11 cellular contexts compared by ENCODE assay signal in genomic region chr4:121765368-121765705, GRCh38. TPM values are rescaled to one million over a fixed set of nuclear protein-coding genes. Genes with fewer than 3 reads are reported as not detected.
A peak's percentile ranks its signal among the peaks of the same experiment; 100 is the strongest.
DNase-seq lines count a peak whose midpoint lies in the region; ATAC-seq and TF ChIP-seq lines count a peak whose summit lies in the region.
"Had no signal": no experiment of that assay in that cellular context is flagged by ENCODE, and none has a peak within 500 bp of the region (broad histone marks: within the 10 kb centered on the region; RNA-seq: fewer than 3 reads in every experiment).

No MANE protein-coding gene starts in this region.

- H3K4me1 Mint-ChIP-seq in CD4-positive, alpha-beta T cell (ENCODE audit: low read depth): peaks cover 9% of the 10 kb centered on the region

- no peak for ATAC-seq in CD4-positive, alpha-beta T cell (ENCODE audit: poor library complexity)
- ATAC-seq in GM18502 (IDR thresholded peaks at IDR 0.05; ENCODE audit: poor library complexity, unreplicated experiment) (no peak), GM21381 (IDR thresholded peaks at IDR 0.05; ENCODE audit: unreplicated experiment) (no peak)

- no peaks in the 10 kb centered on the region for H3K36me3 Mint-ChIP-seq in CD4-positive, alpha-beta T cell (ENCODE audit: low read depth)

- H3K9me3 Mint-ChIP-seq in CD4-positive, alpha-beta T cell: no peaks in the 10 kb centered on the region

- peak overlapping the region; percentile 89 for H3K4me2 ChIP-seq in osteoblast (ENCODE audit: insufficient read depth, low read length)

- H2AFZ ChIP-seq in osteoblast (ENCODE audit: low read length): peak overlapping the region; percentile 84

- H3K27me3 ChIP-seq in CD4-positive, alpha-beta T cell (ENCODE audit: control insufficient read depth, insufficient read depth, low read length): peaks cover 61% of the 10 kb centered on the region
- H3K27me3 ChIP-seq in MG63 (no peaks in the 10 kb centered on the region), osteoblast (ENCODE audit: insufficient read depth, low read length) (no peaks in the 10 kb centered on the region)

- no peak overlapping the region for H3K27ac ChIP-seq in CD4-positive, alpha-beta T cell (ENCODE audit: low read depth, low read length)
- no peak overlapping the region for H3K27ac ChIP-seq in osteoblast (ENCODE audit: low read depth, low read length)

- POLR2A ChIA-PET in CD4-positive, alpha-beta T cell (lab: Charles Lee): no interaction called here

- H3K79me2 ChIP-seq in osteoblast (ENCODE audit: insufficient read depth, low read length): no peaks in the 10 kb centered on the region

- no peak for DNase-seq in CD4-positive, alpha-beta T cell
- DNase-seq in MG63: no peak
- DNase-seq in epithelial cell of esophagus (ENCODE audit: low read depth): no peak
- no peak for DNase-seq in osteoblast (ENCODE audit: insufficient read length, low spot score, missing footprints)
- DNase-seq in inferior parietal cortex (ENCODE audit: extremely low spot score): no peak
- DNase-seq in NCI-H446 (lab: John Stamatoyannopoulos, UW): no peak
- DNase-seq: midbrain, RPMI8226 had no signal

- no peaks in the 10 kb centered on the region for H3K4me1 ChIP-seq in osteoblast (ENCODE audit: insufficient read depth, low read length)

- intact Hi-C loops in CD4-positive, alpha-beta T cell (cut with DNase I, micrococcal nuclease): no loop called here

- peak overlapping the region; percentile 44 for H3K4me3 Mint-ChIP-seq in CD4-positive, alpha-beta T cell

- peaks cover 80% of the 10 kb centered on the region for H3K27me3 Mint-ChIP-seq in CD4-positive, alpha-beta T cell

- CTCF ChIA-PET in CD4-positive, alpha-beta T cell (lab: Charles Lee): no interaction called here

- TF ChIP-seq CTCF in CD4-positive, alpha-beta T cell (IDR thresholded peaks at IDR 0.05): no peak
- TF ChIP-seq CTCF in epithelial cell of esophagus (IDR thresholded peaks at IDR 0.05; ENCODE audit: insufficient read depth, low read depth, low read length, missing control alignments): no peak
- no peak for TF ChIP-seq CTCF in osteoblast (IDR thresholded peaks at IDR 0.05; ENCODE audit: extremely low read depth, low read depth, low read length)

- H3K27ac Mint-ChIP-seq in CD4-positive, alpha-beta T cell: no peak overlapping the region

- H3K36me3 ChIP-seq in MG63 (no peaks in the 10 kb centered on the region), osteoblast (ENCODE audit: insufficient read depth, low read length) (no peaks in the 10 kb centered on the region)

- H3K9me3 ChIP-seq in CD4-positive, alpha-beta T cell (ENCODE audit: control insufficient read depth, low read length): no peaks in the 10 kb centered on the region
- H3K9me3 ChIP-seq in MG63 (no peaks in the 10 kb centered on the region), osteoblast (ENCODE audit: low read depth, low read length) (no peaks in the 10 kb centered on the region)

- H3K4me3 ChIP-seq in MG63 (peak overlapping the region; percentile 49), epithelial cell of esophagus (ENCODE audit: low read length) (peak overlapping the region; percentile 49), osteoblast (ENCODE audit: insufficient read depth, low read length) (peak overlapping the region; percentile 75)
- H3K4me3 ChIP-seq: K562 had no signal

- no peaks in the 10 kb centered on the region for H4K20me1 ChIP-seq in osteoblast (ENCODE audit: insufficient read depth, low read length)

RNA-seq across cellular contexts. Expression of gene SMIM43, which starts 0.4 kb away (rescaled TPM):
- not detected for total RNA-seq in CD4-positive, alpha-beta T cell
- 2.2 and 3.4 TPM in 2 replicates for total RNA-seq in MG63 (2014; rRNA removed; shearing (Covaris generic); ENCODE audit: low replicate concordance)
- total RNA-seq in osteoblast: 0.72 and 1.8 TPM in 2 replicates
- total RNA-seq: K562 had no signal

RNA-seq across cellular contexts. Expression of gene EXOSC9, which starts 35.8 kb away (rescaled TPM):
- total RNA-seq in CD4-positive, alpha-beta T cell: 10 to 100 TPM; 71.6 to 72.7 TPM
- total RNA-seq in MG63 (2014; rRNA removed; shearing (Covaris generic); ENCODE audit: low replicate concordance): 69.5 and 76.5 TPM in 2 replicates
- 30.8 and 31.2 TPM in 2 replicates for total RNA-seq in osteoblast

RNA-seq across cellular contexts. Expression of gene CCNA2, which starts 58.3 kb away (rescaled TPM):
- total RNA-seq in CD4-positive, alpha-beta T cell: under 1 TPM; 0.34 to 0.41 TPM
- total RNA-seq in MG63 (2014; rRNA removed; shearing (Covaris generic); ENCODE audit: low replicate concordance): 140 and 157 TPM in 2 replicates
- 8.0 and 8.7 TPM in 2 replicates for total RNA-seq in osteoblast

Comparison
In these comparisons a context has a peak if more than half of its experiments do, and no peak if none do; other contexts are left out.
1. RNA of gene CCNA2, which starts 58.3 kb away (total RNA-seq): 140 to 157 TPM in MG63; 8.0 to 8.7 TPM in osteoblast and 0.34 to 0.41 TPM in CD4-positive, alpha-beta T cell; every median in the first group is over 10 times any median in the second.
2. Peak in every context shown above with its lines, with median percentiles within 50 percentile points of each other: H3K4me3 ChIP-seq.